11 cellular contexts compared by ENCODE assay signal in the genomic region with DNA sequence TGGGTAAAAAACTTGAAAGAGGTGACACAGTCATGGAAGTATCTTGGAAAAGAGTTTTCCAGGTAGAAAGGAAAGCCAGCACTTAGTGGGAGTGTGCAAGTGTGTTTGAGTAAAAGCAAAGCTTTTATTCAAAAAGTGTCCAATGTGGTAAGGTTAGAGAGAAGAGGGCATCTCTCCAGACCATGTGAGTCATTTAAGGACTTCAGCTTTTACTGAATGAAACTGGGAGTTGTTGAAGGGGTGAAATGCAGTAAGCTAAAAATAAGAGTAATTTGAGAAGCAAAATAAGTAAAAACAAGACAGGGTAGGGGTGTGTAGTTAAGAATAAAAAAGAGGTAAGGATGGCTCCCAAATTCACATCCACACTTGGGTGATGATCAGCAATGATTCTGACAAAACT.
DNase-seq lines count a peak whose midpoint lies in the region; ATAC-seq and TF ChIP-seq lines count a peak whose summit lies in the region.
"Had no signal": no experiment of that assay in that cellular context is flagged by ENCODE, and none has a peak within 500 bp of the region (broad histone marks: within the 10 kb centered on the region; RNA-seq: fewer than 3 reads in every experiment).

No MANE protein-coding gene starts in this region.

- no peaks in the 10 kb centered on the region for H3K36me3 ChIP-seq in tibial artery

- H3K4me1 ChIP-seq in tibial artery, result peaks cover 0 to 6% (median 0%) of the 10 kb centered on the region in 4 donors

- H3K9me3 ChIP-seq in tibial artery, result no peaks in the 10 kb centered on the region

- no peak for TF ChIP-seq CTCF in tibial artery (IDR thresholded peaks at IDR 0.05)

- no peaks in the 10 kb centered on the region for H3K27me3 ChIP-seq in tibial artery

- no peak overlapping the region for H3K4me3 ChIP-seq in tibial artery

- H3K27ac ChIP-seq in tibial artery, result no peak overlapping the region

- intact Hi-C loops in tibial artery (cut with DNase I; ENCODE audit: low total_unique reads), result no loop called here

- ATAC-seq in GM19438 (IDR thresholded peaks at IDR 0.05; ENCODE audit: low read depth, unreplicated experiment) (peak; percentile 77), HG02852 (IDR thresholded peaks at IDR 0.05; ENCODE audit: unreplicated experiment) (peak; percentile 98), HG03565 (IDR thresholded peaks at IDR 0.05; ENCODE audit: unreplicated experiment) (peak; percentile 99)

- peak; percentile 23 for DNase-seq in GM03348 (ENCODE audit: low spot score)
- no peak for DNase-seq in tibial artery
- no peak for DNase-seq in activated CD8-positive, alpha-beta memory T cell treated with anti-CD3 and anti-CD28 coated beads, Interleukin-2, amount 50 U/mL, for 48 hours
- no peak for DNase-seq in NOMO-1 treated with DMSO at 0.1 percent for 48 hours (lab: John Stamatoyannopoulos, UW; ENCODE audit: unreplicated experiment)
- DNase-seq in NCI-H2227 treated with DMSO at 0.1 percent for 48 hours (lab: John Stamatoyannopoulos, UW), result no peak
- DNase-seq: activated effector memory CD4-positive, alpha-beta T cell treated with anti-CD3 and anti-CD28 coated beads, Interleukin-2, amount 50 U/mL, for 16 hours; dermis blood vessel endothelial cell; NCI-H1092 had no signal
